Comparison of ENCODE assay signal across 23 cellular contexts in the genomic region with DNA sequence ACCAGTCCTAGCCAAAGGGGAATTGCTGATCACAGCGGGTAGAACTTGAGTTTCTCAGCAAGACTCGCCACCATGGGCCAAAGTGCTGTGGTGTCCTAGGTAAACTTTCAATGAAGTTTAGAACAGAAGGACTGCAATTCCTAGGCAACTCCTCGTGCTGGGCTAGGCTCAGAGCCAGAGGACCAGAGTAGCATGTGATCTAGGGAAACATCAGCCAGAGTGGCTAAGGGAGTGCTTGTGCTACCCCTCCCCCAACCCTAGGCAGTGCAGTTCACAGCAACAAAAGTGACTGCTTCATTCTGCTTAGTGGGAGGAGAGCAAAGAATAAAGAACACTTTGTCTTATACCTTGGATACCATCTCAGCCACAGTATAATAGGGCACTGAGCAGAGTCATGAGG.
DNase-seq lines count a peak whose midpoint lies in the region; ATAC-seq and TF ChIP-seq lines count a peak whose summit lies in the region.
"Had no signal": no experiment of that assay in that cellular context is flagged by ENCODE, and none has a peak within 500 bp of the region (broad histone marks: within the 10 kb centered on the region; RNA-seq: fewer than 3 reads in every experiment).

No MANE protein-coding gene starts in this region.

- no peaks in the 10 kb centered on the region for H3K36me3 ChIP-seq in upper lobe of right lung
- H3K36me3 ChIP-seq: breast epithelium, esophagus muscularis mucosa, ovary had no signal

- TF ChIP-seq CTCF in upper lobe of right lung (IDR thresholded peaks at IDR 0.05): no peak

- intact Hi-C loops in upper lobe of right lung (cut with DNase I): no loop called here

- no peaks in the 10 kb centered on the region for H3K27me3 ChIP-seq in upper lobe of right lung
- H3K27me3 ChIP-seq: breast epithelium, esophagus muscularis mucosa, ovary had no signal

- no peaks in the 10 kb centered on the region for H3K9me3 ChIP-seq in upper lobe of right lung
- H3K9me3 ChIP-seq: breast epithelium, esophagus muscularis mucosa, ovary had no signal

- H3K4me3 ChIP-seq in upper lobe of right lung: no peak overlapping the region
- H3K4me3 ChIP-seq: breast epithelium, esophagus muscularis mucosa, ovary, smooth muscle cell had no signal

- no peak overlapping the region for H3K27ac ChIP-seq in upper lobe of right lung
- H3K27ac ChIP-seq: breast epithelium, esophagus muscularis mucosa, ovary had no signal

- DNase-seq in anterior cingulate cortex (lab: John Stamatoyannopoulos, UW) (peak in 53 of 58 donors; percentile 4 to 87 (median 66)), globus pallidus (ENCODE audit: low spot score) (peak; percentile 85), medulla oblongata (ENCODE audit: extremely low spot score) (peak; percentile 90), upper lobe of right lung (peak; percentile 46), CD1c-positive myeloid dendritic cell (ENCODE audit: extremely low spot score) (no peak), activated gamma-delta T cell (lab: John Stamatoyannopoulos, UW) (no peak)
- DNase-seq: activated CD4-positive, alpha-beta T cell treated with anti-CD3 and anti-CD28 coated beads, Interleukin-2, amount 50 U/mL, for 48 hours; activated T-cell treated with anti-CD3 and anti-CD28 coated beads for 4 hours; AML-193; EL; HCEC 1CT; KBM-7; NCI-H2081 treated with DMSO at 0.1 percent for 48 hours; NCI-H510A treated with DMSO at 0.1 percent for 48 hours; ovary; SHP77; stimulated activated CD4-positive, alpha-beta T cell treated with anti-CD3 and anti-CD28 coated beads, Interleukin-4, amount 100 ng/mL, for 4 hours; T-helper 1 cell had no signal

- no peaks in the 10 kb centered on the region for H3K4me1 ChIP-seq in upper lobe of right lung
- H3K4me1 ChIP-seq: breast epithelium, esophagus muscularis mucosa had no signal

- ATAC-seq in upper lobe of right lung (peak; percentile 70), HG02678 (IDR thresholded peaks at IDR 0.05; ENCODE audit: unreplicated experiment) (no peak)
- ATAC-seq: activated naive CD4-positive, alpha-beta T cell treated with anti-CD3 and anti-CD28 coated beads, Interleukin-2, amount 50 U/mL, for 72 hours had no signal

Comparison
In these comparisons a context has a peak if more than half of its experiments do, and no peak if none do; other contexts are left out.
1. DNase-seq: peak in anterior cingulate cortex (53 of 58), globus pallidus (single experiment), medulla oblongata (single experiment) and upper lobe of right lung (single experiment); none in CD1c-positive myeloid dendritic cell (single experiment) and activated gamma-delta T cell (single experiment).